Comparison of ENCODE assay signal across 24 cellular contexts in the genomic region with DNA sequence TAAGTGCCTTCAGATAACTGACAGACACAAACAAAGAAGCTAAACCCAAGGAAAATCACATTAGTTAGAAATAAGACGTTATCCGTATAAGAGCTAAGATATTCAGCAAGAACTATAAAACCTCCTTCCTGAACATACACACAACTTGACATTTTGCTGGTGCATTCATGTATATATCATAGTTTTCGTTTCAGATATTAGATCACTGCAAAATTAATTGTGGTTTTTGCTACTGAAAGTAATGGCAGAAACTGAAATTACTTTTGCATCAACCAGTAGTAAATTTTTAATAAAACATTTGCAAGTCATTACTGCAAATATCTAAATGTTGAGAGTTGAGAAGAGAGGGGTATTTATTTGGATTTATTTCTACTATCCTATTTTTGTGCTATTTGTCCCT. TPM values are rescaled to one million over a fixed set of nuclear protein-coding genes. Genes with fewer than 3 reads are reported as not detected.
DNase-seq lines count a peak whose midpoint lies in the region; ATAC-seq and TF ChIP-seq lines count a peak whose summit lies in the region.
"Had no signal": no experiment of that assay in that cellular context is flagged by ENCODE, and none has a peak within 500 bp of the region (broad histone marks: within the 10 kb centered on the region; RNA-seq: fewer than 3 reads in every experiment).

No MANE protein-coding gene starts in this region.

- no peaks in the 10 kb centered on the region for H3K36me3 ChIP-seq in breast epithelium
- H3K36me3 ChIP-seq: uterus had no signal

- H3K27me3 ChIP-seq in breast epithelium, result no peaks in the 10 kb centered on the region
- H3K27me3 ChIP-seq: dorsolateral prefrontal cortex, testis, uterus had no signal

- no peaks in the 10 kb centered on the region for H3K9me3 ChIP-seq in breast epithelium
- H3K9me3 ChIP-seq: testis, uterus had no signal

- H3K4me1 ChIP-seq in breast epithelium, result no peaks in the 10 kb centered on the region
- H3K4me1 ChIP-seq: testis, uterus had no signal

- no peak overlapping the region for H3K4me3 ChIP-seq in breast epithelium
- H3K4me3 ChIP-seq: dorsolateral prefrontal cortex, skin epidermis, testis, uterus had no signal

- TF ChIP-seq CTCF in breast epithelium (IDR thresholded peaks at IDR 0.05), result no peak

- ATAC-seq in GM18909 (IDR thresholded peaks at IDR 0.05; ENCODE audit: poor library complexity, unreplicated experiment) (peak; percentile 80), GM21528 (IDR thresholded peaks at IDR 0.05; ENCODE audit: low FRiP score, unreplicated experiment) (peak; percentile 63), HG03196 (IDR thresholded peaks at IDR 0.05; ENCODE audit: unreplicated experiment) (peak; percentile 85), HG03280 (IDR thresholded peaks at IDR 0.05; ENCODE audit: unreplicated experiment) (no peak)
- ATAC-seq: left cardiac atrium; stimulated activated memory B cell treated with anti-CD40 and anti-IgM and Interleukin-4, amounts not matched to agents 10 μg/mL and 1 μg/mL and 100 μg/mL, for 72 hours had no signal

- no peak for TF ChIP-seq POLR2A in breast epithelium (IDR thresholded peaks at IDR 0.05)

- intact Hi-C loops in breast epithelium (cut with DNase I; ENCODE audit: low total_unique reads), result no loop called here

- no peak overlapping the region for H3K27ac ChIP-seq in breast epithelium
- H3K27ac ChIP-seq: dorsolateral prefrontal cortex, skin epidermis, testis, uterus had no signal

- DNase-seq in breast epithelium (ENCODE audit: low spot score in 2 of 2) (no peak), C1 segment of cervical spinal cord (lab: John Stamatoyannopoulos, UW) (no peak), DMS79 (lab: John Stamatoyannopoulos, UW) (no peak)
- DNase-seq: activated CD4-positive, alpha-beta T cell treated with anti-CD3 and anti-CD28 coated beads, Interleukin-2, amount 50 U/mL, for 1 hour; CD4-positive, alpha-beta T cell; dorsolateral prefrontal cortex; HCEC 1CT; KG1; left cardiac atrium; mesendoderm; MV-4-11; naive B cell; NCI-H1694; nucleus accumbens; T-helper 9 cell; testis; uterus had no signal

RNA-seq across cellular contexts. Expression of a gene that starts 26.1 kb away (rescaled TPM):
- 1 to 10 TPM in 1 of 3 donors, under 1 TPM in 2; 0.16 to 1.0 (median 0.33) TPM for total RNA-seq in breast epithelium
- total RNA-seq: G401 had no signal
